12 cellular contexts compared by ENCODE assay signal in the genomic region with DNA sequence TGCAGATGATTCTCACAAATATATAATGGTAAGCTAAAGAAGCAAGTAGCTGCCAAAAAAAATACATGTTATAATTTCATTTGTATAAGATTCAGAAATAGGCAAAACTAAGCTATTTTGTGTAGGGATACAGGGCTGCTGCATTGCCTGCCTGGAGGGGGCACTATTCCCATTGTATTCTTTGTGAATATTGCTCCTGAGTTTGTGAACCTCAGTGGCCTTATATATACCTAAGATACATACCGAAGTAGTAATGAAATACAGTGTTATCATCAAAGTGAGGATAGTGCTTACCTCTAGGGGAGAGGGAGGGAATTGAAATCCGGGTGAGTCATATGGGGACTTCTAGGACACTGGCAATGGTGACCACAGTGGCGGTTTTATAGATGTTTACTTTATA. TPM values are rescaled to one million over a fixed set of nuclear protein-coding genes. Genes with fewer than 3 reads are reported as not detected.
DNase-seq lines count a peak whose midpoint lies in the region; ATAC-seq and TF ChIP-seq lines count a peak whose summit lies in the region.
"Had no signal": no experiment of that assay in that cellular context is flagged by ENCODE, and none has a peak within 500 bp of the region (broad histone marks: within the 10 kb centered on the region; RNA-seq: fewer than 3 reads in every experiment).

No MANE protein-coding gene starts in this region.

- no peak for TF ChIP-seq EP300 in Ishikawa (IDR thresholded peaks at IDR 0.05; ENCODE audit: borderline replicate concordance)

- no peaks in the 10 kb centered on the region for H3K4me1 Mint-ChIP-seq in brain
- H3K4me1 Mint-ChIP-seq in natural killer cell treated with Interleukin-12 subunit alpha and Interleukin-12 subunit beta and Interleukin-15 and Interleukin-18, amount 100 ng/mL, for 72 hours (ENCODE audit: low read depth in 2 of 2), result peaks cover 0 to 5% of the 10 kb centered on the region in 2 donors

- no peak overlapping the region for H3K27ac Mint-ChIP-seq in brain
- no peak overlapping the region for H3K27ac Mint-ChIP-seq in natural killer cell treated with Interleukin-12 subunit alpha and Interleukin-12 subunit beta and Interleukin-15 and Interleukin-18, amount 100 ng/mL, for 72 hours
- H3K27ac Mint-ChIP-seq: T-helper 1 cell treated with Interleukin-12 subunit alpha and Interleukin-12 subunit beta and Interleukin-4 antibody, amounts not matched to agents 30 μg/mL and 1 μg/mL, for 36 hours had no signal

- no peaks in the 10 kb centered on the region for H3K9me3 Mint-ChIP-seq in brain
- H3K9me3 Mint-ChIP-seq in natural killer cell treated with Interleukin-12 subunit alpha and Interleukin-12 subunit beta and Interleukin-15 and Interleukin-18, amount 100 ng/mL, for 72 hours, result no peaks in the 10 kb centered on the region
- H3K9me3 Mint-ChIP-seq: T-helper 1 cell treated with Interleukin-12 subunit alpha and Interleukin-12 subunit beta and Interleukin-4 antibody, amounts not matched to agents 30 μg/mL and 1 μg/mL, for 36 hours had no signal

- H3K36me3 ChIP-seq in mucosa of descending colon (ENCODE audit: low read depth), result peaks cover 14% of the 10 kb centered on the region
- H3K36me3 ChIP-seq in spleen, result peaks cover 5 to 100% (median 95%) of the 10 kb centered on the region in 6 donors

- 90 to 95% (median 93%) methylated on average over 3 of the region's 3 CpGs for WGBS in spleen, 5 donors

- H3K9me3 ChIP-seq in mucosa of descending colon (no peaks in the 10 kb centered on the region), spleen (no peaks in the 10 kb centered on the region)

- H3K36me3 Mint-ChIP-seq in brain, result peaks cover 86% of the 10 kb centered on the region
- H3K36me3 Mint-ChIP-seq in natural killer cell treated with Interleukin-12 subunit alpha and Interleukin-12 subunit beta and Interleukin-15 and Interleukin-18, amount 100 ng/mL, for 72 hours, result peaks cover 12% of the 10 kb centered on the region

- peak; percentile 6 for DNase-seq in EH (ENCODE audit: low read depth)
- DNase-seq in mucosa of descending colon, result no peak
- no peak for DNase-seq in natural killer cell treated with Interleukin-12 subunit alpha and Interleukin-12 subunit beta and Interleukin-15 and Interleukin-18, amount 100 ng/mL, for 72 hours (ENCODE audit: low spot score)
- no peak for DNase-seq in spleen
- DNase-seq: left cardiac atrium; stimulated activated CD4-positive, alpha-beta T cell treated with anti-CD3 and anti-CD28 coated beads, Interleukin-4, amount 100 ng/mL, for 24 hours had no signal

- intact Hi-C loops in mucosa of descending colon (cut with DNase I, micrococcal nuclease) (no loop called here), spleen (cut with DNase I; ENCODE audit: low total_unique reads) (no loop called here)

- TF ChIP-seq RAD21 in Ishikawa (IDR thresholded peaks at IDR 0.05; ENCODE audit: low read depth), result peak; percentile 10; the same call in 1 of the 2 replicates

- H3K4me1 ChIP-seq in mucosa of descending colon (ENCODE audit: low read depth) (no peaks in the 10 kb centered on the region), spleen (no peaks in the 10 kb centered on the region)

- no peaks in the 10 kb centered on the region for H3K27me3 Mint-ChIP-seq in brain
- no peaks in the 10 kb centered on the region for H3K27me3 Mint-ChIP-seq in natural killer cell treated with Interleukin-12 subunit alpha and Interleukin-12 subunit beta and Interleukin-15 and Interleukin-18, amount 100 ng/mL, for 72 hours
- H3K27me3 Mint-ChIP-seq: activated naive CD8-positive, alpha-beta T cell had no signal

- peak; percentile 19 to 47 for TF ChIP-seq CTCF in brain (conservative IDR thresholded peaks at IDR 0.05)
- TF ChIP-seq CTCF in mucosa of descending colon (IDR thresholded peaks at IDR 0.05), result no peak
- TF ChIP-seq CTCF in spleen (IDR thresholded peaks at IDR 0.05 in 8 of 11, conservative IDR thresholded peaks at IDR 0.05 in 3 of 11), result peak in 4 of 11 experiments; percentile 16 to 38 (median 24)

- no peaks in the 10 kb centered on the region for H3K27me3 ChIP-seq in spleen (replicated peaks in 1 of 7)

- ATAC-seq in mucosa of descending colon, result peak; percentile 33
- no peak for ATAC-seq in natural killer cell treated with Interleukin-12 subunit alpha and Interleukin-12 subunit beta and Interleukin-15 and Interleukin-18, amount 100 ng/mL, for 72 hours
- ATAC-seq in GM18520 (IDR thresholded peaks at IDR 0.05; ENCODE audit: unreplicated experiment), result no peak
- ATAC-seq in GM18909 (IDR thresholded peaks at IDR 0.05; ENCODE audit: poor library complexity, unreplicated experiment), result no peak
- ATAC-seq: left cardiac atrium had no signal

- no peak overlapping the region for H3K4me3 Mint-ChIP-seq in brain
- H3K4me3 Mint-ChIP-seq in natural killer cell treated with Interleukin-12 subunit alpha and Interleukin-12 subunit beta and Interleukin-15 and Interleukin-18, amount 100 ng/mL, for 72 hours, result no peak overlapping the region
- H3K4me3 Mint-ChIP-seq: activated naive CD8-positive, alpha-beta T cell; T-helper 1 cell treated with Interleukin-12 subunit alpha and Interleukin-12 subunit beta and Interleukin-4 antibody, amounts not matched to agents 30 μg/mL and 1 μg/mL, for 36 hours had no signal

- no peak overlapping the region for H3K27ac ChIP-seq in spleen

- no peak overlapping the region for H3K4me3 ChIP-seq in mucosa of descending colon
- H3K4me3 ChIP-seq in spleen, result no peak overlapping the region

- TF ChIP-seq POLR2A in spleen (IDR thresholded peaks at IDR 0.05), result no peak

TF ChIP-seq in Ishikawa, 13 proteins besides CTCF, POLR2A, EP300 and RAD21:
- no peak for TF ChIP-seq EGR1 (IDR thresholded peaks at IDR 0.05)
- TF ChIP-seq NFIC (IDR thresholded peaks at IDR 0.05), result no peak
- TF ChIP-seq TCF12 (IDR thresholded peaks at IDR 0.05; ENCODE audit: low read depth), result no peak
- TF ChIP-seq, protein P1, sequence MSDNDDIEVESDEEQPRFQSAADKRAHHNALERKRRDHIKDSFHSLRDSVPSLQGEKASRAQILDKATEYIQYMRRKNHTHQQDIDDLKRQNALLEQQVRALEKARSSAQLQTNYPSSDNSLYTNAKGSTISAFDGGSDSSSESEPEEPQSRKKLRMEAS (IDR thresholded peaks at IDR 0.05), result no peak
- TF ChIP-seq, protein P2, sequence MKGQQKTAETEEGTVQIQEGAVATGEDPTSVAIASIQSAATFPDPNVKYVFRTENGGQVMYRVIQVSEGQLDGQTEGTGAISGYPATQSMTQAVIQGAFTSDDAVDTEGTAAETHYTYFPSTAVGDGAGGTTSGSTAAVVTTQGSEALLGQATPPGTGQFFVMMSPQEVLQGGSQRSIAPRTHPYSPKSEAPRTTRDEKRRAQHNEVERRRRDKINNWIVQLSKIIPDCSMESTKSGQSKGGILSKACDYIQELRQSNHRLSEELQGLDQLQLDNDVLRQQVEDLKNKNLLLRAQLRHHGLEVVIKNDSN (IDR thresholded peaks at IDR 0.05), result no peak
- TF ChIP-seq YY1 (IDR thresholded peaks at IDR 0.05; ENCODE audit: low read depth), result no peak
- TF ChIP-seq TAF1 (IDR thresholded peaks at IDR 0.05; ENCODE audit: low read depth), result no peak
- TF ChIP-seq TEAD4 (IDR thresholded peaks at IDR 0.05), result no peak
- no peak for TF ChIP-seq FOXM1 (IDR thresholded peaks at IDR 0.05; ENCODE audit: borderline replicate concordance, low read depth)
- no peak for TF ChIP-seq CEBPB (IDR thresholded peaks at IDR 0.05)
- TF ChIP-seq, protein P3, sequence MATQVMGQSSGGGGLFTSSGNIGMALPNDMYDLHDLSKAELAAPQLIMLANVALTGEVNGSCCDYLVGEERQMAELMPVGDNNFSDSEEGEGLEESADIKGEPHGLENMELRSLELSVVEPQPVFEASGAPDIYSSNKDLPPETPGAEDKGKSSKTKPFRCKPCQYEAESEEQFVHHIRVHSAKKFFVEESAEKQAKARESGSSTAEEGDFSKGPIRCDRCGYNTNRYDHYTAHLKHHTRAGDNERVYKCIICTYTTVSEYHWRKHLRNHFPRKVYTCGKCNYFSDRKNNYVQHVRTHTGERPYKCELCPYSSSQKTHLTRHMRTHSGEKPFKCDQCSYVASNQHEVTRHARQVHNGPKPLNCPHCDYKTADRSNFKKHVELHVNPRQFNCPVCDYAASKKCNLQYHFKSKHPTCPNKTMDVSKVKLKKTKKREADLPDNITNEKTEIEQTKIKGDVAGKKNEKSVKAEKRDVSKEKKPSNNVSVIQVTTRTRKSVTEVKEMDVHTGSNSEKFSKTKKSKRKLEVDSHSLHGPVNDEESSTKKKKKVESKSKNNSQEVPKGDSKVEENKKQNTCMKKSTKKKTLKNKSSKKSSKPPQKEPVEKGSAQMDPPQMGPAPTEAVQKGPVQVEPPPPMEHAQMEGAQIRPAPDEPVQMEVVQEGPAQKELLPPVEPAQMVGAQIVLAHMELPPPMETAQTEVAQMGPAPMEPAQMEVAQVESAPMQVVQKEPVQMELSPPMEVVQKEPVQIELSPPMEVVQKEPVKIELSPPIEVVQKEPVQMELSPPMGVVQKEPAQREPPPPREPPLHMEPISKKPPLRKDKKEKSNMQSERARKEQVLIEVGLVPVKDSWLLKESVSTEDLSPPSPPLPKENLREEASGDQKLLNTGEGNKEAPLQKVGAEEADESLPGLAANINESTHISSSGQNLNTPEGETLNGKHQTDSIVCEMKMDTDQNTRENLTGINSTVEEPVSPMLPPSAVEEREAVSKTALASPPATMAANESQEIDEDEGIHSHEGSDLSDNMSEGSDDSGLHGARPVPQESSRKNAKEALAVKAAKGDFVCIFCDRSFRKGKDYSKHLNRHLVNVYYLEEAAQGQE (IDR thresholded peaks at IDR 0.05; ENCODE audit: low read depth), result no peak

RNA-seq across cellular contexts. Expression of a gene that starts 53.5 kb away (rescaled TPM):
- 27.5 TPM for polyA plus RNA-seq in brain (ENCODE audit: insufficient read depth, low read depth, low replicate concordance)
- total RNA-seq in mucosa of descending colon, result 10 to 100 TPM in 1 of 3 donors, 1 to 10 TPM in 2; 6.4 to 11.1 (median 8.4) TPM
- 10 to 100 TPM; 19.2 to 24.6 TPM for total RNA-seq in natural killer cell treated with Interleukin-12 subunit alpha and Interleukin-12 subunit beta and Interleukin-15 and Interleukin-18, amount 100 ng/mL, for 72 hours
- 1 to 10 TPM; 2.5 to 9.3 (median 6.5) TPM for total RNA-seq in spleen
- 1 to 10 TPM; 4.7 to 8.2 (median 6.7) TPM for polyA plus RNA-seq in spleen
